Comparison of ENCODE assay signal across 1 cellular context in genomic region chr11:28110108-28110838, GRCh38.
TF ChIP-seq lines count a peak whose summit lies in the region.

No MANE protein-coding gene starts in this region.

TF ChIP-seq in GM12878, 131 proteins besides CTCF, POLR2A, EP300 and RAD21 (continued from another document and continues in another):
- TF ChIP-seq, protein P1, sequence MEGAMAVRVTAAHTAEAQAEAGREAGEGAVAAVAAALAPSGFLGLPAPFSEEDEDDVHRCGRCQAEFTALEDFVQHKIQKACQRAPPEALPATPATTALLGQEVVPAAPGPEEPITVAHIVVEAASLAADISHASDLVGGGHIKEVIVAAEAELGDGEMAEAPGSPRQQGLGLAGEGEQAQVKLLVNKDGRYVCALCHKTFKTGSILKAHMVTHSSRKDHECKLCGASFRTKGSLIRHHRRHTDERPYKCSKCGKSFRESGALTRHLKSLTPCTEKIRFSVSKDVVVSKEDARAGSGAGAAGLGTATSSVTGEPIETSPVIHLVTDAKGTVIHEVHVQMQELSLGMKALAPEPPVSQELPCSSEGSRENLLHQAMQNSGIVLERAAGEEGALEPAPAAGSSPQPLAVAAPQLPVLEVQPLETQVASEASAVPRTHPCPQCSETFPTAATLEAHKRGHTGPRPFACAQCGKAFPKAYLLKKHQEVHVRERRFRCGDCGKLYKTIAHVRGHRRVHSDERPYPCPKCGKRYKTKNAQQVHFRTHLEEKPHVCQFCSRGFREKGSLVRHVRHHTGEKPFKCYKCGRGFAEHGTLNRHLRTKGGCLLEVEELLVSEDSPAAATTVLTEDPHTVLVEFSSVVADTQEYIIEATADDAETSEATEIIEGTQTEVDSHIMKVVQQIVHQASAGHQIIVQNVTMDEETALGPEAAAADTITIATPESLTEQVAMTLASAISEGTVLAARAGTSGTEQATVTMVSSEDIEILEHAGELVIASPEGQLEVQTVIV (IDR thresholded peaks at IDR 0.05; ENCODE audit: borderline replicate concordance, partially characterized antibody) = no peak
- TF ChIP-seq USF2 (IDR thresholded peaks at IDR 0.05; ENCODE audit: borderline replicate concordance, low read depth, low read length) (no peak), CREM (IDR thresholded peaks at IDR 0.05; ENCODE audit: low read depth) (peak; percentile 81), RB1 (IDR thresholded peaks at IDR 0.05; ENCODE audit: borderline replicate concordance) (peak; percentile 89; the same call in 1 of the 2 replicates), ZNF622 (IDR thresholded peaks at IDR 0.05) (no peak), NR2C2 (IDR thresholded peaks at IDR 0.05; ENCODE audit: borderline replicate concordance, control insufficient read depth, insufficient read length, low read depth) (no peak), CHD4 (IDR thresholded peaks at IDR 0.05) (no peak), BACH1 (IDR thresholded peaks at IDR 0.05; ENCODE audit: borderline replicate concordance) (no peak), SUPT20H (IDR thresholded peaks at IDR 0.05; ENCODE audit: borderline replicate concordance, control insufficient read depth, low read depth, low read length) (no peak), CBX3 (IDR thresholded peaks at IDR 0.05; ENCODE audit: borderline replicate concordance, low read depth) (no peak), MYB (IDR thresholded peaks at IDR 0.05; ENCODE audit: borderline replicate concordance, low read depth, low read length) (no peak), KAT2A (conservative IDR thresholded peaks at IDR 0.05; ENCODE audit: control insufficient read depth, low read depth, low read length) (no peak), TAF1 (IDR thresholded peaks at IDR 0.05; ENCODE audit: borderline replicate concordance, low read depth, low read length) (peak; percentile 93), HCFC1 (IDR thresholded peaks at IDR 0.05; ENCODE audit: low read length) (peak; percentile 87), POLR2AphosphoS2 (IDR thresholded peaks at IDR 0.05; ENCODE audit: low read depth, low read length) (peak; percentile 68; the same call in 1 of the 2 replicates), ETV6 (conservative IDR thresholded peaks at IDR 0.05 in 1 of 2, IDR thresholded peaks at IDR 0.05 in 1 of 2; ENCODE audit: borderline replicate concordance in 1 of 2, low read depth in 1 of 2) (no peak), ESRRA (IDR thresholded peaks at IDR 0.05; ENCODE audit: low read length) (0 out of 2 replicates have a peak, but pooled peaks have one; percentile 67), KLF5 (IDR thresholded peaks at IDR 0.05; ENCODE audit: partially characterized antibody) (peak; percentile 61), BHLHE40 (IDR thresholded peaks at IDR 0.05; ENCODE audit: borderline replicate concordance in 1 of 2, low read depth in 2 of 2, low read length in 1 of 2) (peak; percentile 23 to 47; a peak in 1 of 4 replicates), RUNX3 (IDR thresholded peaks at IDR 0.05; ENCODE audit: low read length) (peak; percentile 71), SREBF2 (IDR thresholded peaks at IDR 0.05; ENCODE audit: low read length) (no peak), BCL3 (IDR thresholded peaks at IDR 0.05; ENCODE audit: borderline replicate concordance, insufficient read depth, low read depth, low read length, poor library complexity, severe bottlenecking) (no peak), RELA (IDR thresholded peaks at IDR 0.05; ENCODE audit: borderline replicate concordance, partially characterized antibody) (peak; percentile 73), CBX5 (IDR thresholded peaks at IDR 0.05; ENCODE audit: low read depth) (peak; percentile 96), IKZF1 (conservative IDR thresholded peaks at IDR 0.05) (peak; percentile 81), TCF12 (IDR thresholded peaks at IDR 0.05; ENCODE audit: low read depth, low read length) (peak; percentile 86), LARP7 (IDR thresholded peaks at IDR 0.05) (peak; percentile 85), POU2F2 (IDR thresholded peaks at IDR 0.05; ENCODE audit: borderline replicate concordance, low read depth, low read length) (peak; percentile 94), GATAD2B (conservative IDR thresholded peaks at IDR 0.05; ENCODE audit: low read depth) (0 out of 2 replicates have a peak, but pooled peaks have one; percentile 55), MYC (IDR thresholded peaks at IDR 0.05; ENCODE audit: insufficient read depth, insufficient read length, insufficient replicate concordance, low read length, severe bottlenecking) (peak; percentile 48), ZBTB33 (IDR thresholded peaks at IDR 0.05) (no peak), BCL11A (IDR thresholded peaks at IDR 0.05; ENCODE audit: low read depth, low read length) (peak; percentile 42; the same call in 1 of the 2 replicates), CHD2 (IDR thresholded peaks at IDR 0.05; ENCODE audit: borderline replicate concordance, low read depth, low read length) (peak; percentile 69; the same call in 1 of the 2 replicates), POLR2AphosphoS5 (IDR thresholded peaks at IDR 0.05; ENCODE audit: low read length) (peak; percentile 81), MLLT1 (IDR thresholded peaks at IDR 0.05) (peak; percentile 74)
- TF ChIP-seq, protein P2, sequence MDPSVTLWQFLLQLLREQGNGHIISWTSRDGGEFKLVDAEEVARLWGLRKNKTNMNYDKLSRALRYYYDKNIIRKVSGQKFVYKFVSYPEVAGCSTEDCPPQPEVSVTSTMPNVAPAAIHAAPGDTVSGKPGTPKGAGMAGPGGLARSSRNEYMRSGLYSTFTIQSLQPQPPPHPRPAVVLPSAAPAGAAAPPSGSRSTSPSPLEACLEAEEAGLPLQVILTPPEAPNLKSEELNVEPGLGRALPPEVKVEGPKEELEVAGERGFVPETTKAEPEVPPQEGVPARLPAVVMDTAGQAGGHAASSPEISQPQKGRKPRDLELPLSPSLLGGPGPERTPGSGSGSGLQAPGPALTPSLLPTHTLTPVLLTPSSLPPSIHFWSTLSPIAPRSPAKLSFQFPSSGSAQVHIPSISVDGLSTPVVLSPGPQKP (IDR thresholded peaks at IDR 0.05; ENCODE audit: low read depth, low read length) = peak; percentile 59; the same call in 1 of the 2 replicates
- TF ChIP-seq, protein P3, sequence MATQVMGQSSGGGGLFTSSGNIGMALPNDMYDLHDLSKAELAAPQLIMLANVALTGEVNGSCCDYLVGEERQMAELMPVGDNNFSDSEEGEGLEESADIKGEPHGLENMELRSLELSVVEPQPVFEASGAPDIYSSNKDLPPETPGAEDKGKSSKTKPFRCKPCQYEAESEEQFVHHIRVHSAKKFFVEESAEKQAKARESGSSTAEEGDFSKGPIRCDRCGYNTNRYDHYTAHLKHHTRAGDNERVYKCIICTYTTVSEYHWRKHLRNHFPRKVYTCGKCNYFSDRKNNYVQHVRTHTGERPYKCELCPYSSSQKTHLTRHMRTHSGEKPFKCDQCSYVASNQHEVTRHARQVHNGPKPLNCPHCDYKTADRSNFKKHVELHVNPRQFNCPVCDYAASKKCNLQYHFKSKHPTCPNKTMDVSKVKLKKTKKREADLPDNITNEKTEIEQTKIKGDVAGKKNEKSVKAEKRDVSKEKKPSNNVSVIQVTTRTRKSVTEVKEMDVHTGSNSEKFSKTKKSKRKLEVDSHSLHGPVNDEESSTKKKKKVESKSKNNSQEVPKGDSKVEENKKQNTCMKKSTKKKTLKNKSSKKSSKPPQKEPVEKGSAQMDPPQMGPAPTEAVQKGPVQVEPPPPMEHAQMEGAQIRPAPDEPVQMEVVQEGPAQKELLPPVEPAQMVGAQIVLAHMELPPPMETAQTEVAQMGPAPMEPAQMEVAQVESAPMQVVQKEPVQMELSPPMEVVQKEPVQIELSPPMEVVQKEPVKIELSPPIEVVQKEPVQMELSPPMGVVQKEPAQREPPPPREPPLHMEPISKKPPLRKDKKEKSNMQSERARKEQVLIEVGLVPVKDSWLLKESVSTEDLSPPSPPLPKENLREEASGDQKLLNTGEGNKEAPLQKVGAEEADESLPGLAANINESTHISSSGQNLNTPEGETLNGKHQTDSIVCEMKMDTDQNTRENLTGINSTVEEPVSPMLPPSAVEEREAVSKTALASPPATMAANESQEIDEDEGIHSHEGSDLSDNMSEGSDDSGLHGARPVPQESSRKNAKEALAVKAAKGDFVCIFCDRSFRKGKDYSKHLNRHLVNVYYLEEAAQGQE (IDR thresholded peaks at IDR 0.05; ENCODE audit: low read depth, low read length) = peak; percentile 38; the same call in 1 of the 2 replicates
- TF ChIP-seq, protein P4, sequence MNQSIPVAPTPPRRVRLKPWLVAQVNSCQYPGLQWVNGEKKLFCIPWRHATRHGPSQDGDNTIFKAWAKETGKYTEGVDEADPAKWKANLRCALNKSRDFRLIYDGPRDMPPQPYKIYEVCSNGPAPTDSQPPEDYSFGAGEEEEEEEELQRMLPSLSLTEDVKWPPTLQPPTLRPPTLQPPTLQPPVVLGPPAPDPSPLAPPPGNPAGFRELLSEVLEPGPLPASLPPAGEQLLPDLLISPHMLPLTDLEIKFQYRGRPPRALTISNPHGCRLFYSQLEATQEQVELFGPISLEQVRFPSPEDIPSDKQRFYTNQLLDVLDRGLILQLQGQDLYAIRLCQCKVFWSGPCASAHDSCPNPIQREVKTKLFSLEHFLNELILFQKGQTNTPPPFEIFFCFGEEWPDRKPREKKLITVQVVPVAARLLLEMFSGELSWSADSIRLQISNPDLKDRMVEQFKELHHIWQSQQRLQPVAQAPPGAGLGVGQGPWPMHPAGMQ (IDR thresholded peaks at IDR 0.05; ENCODE audit: borderline replicate concordance) = no peak; the same call in 1 of the 2 replicates
- TF ChIP-seq, protein P5, sequence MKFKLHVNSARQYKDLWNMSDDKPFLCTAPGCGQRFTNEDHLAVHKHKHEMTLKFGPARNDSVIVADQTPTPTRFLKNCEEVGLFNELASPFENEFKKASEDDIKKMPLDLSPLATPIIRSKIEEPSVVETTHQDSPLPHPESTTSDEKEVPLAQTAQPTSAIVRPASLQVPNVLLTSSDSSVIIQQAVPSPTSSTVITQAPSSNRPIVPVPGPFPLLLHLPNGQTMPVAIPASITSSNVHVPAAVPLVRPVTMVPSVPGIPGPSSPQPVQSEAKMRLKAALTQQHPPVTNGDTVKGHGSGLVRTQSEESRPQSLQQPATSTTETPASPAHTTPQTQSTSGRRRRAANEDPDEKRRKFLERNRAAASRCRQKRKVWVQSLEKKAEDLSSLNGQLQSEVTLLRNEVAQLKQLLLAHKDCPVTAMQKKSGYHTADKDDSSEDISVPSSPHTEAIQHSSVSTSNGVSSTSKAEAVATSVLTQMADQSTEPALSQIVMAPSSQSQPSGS (IDR thresholded peaks at IDR 0.05; ENCODE audit: low read length) = 0 out of 2 replicates have a peak, but pooled peaks have one; percentile 24
- TF ChIP-seq, protein P6, sequence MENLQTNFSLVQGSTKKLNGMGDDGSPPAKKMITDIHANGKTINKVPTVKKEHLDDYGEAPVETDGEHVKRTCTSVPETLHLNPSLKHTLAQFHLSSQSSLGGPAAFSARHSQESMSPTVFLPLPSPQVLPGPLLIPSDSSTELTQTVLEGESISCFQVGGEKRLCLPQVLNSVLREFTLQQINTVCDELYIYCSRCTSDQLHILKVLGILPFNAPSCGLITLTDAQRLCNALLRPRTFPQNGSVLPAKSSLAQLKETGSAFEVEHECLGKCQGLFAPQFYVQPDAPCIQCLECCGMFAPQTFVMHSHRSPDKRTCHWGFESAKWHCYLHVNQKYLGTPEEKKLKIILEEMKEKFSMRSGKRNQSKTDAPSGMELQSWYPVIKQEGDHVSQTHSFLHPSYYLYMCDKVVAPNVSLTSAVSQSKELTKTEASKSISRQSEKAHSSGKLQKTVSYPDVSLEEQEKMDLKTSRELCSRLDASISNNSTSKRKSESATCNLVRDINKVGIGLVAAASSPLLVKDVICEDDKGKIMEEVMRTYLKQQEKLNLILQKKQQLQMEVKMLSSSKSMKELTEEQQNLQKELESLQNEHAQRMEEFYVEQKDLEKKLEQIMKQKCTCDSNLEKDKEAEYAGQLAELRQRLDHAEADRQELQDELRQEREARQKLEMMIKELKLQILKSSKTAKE (IDR thresholded peaks at IDR 0.05; ENCODE audit: low read depth, poor library complexity, severe bottlenecking) = peak; percentile 43
- TF ChIP-seq, protein P7, sequence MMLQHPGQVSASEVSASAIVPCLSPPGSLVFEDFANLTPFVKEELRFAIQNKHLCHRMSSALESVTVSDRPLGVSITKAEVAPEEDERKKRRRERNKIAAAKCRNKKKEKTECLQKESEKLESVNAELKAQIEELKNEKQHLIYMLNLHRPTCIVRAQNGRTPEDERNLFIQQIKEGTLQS (IDR thresholded peaks at IDR 0.05; ENCODE audit: borderline replicate concordance, extremely low read depth, low read depth, low read length) = no peak
